Comparison of ENCODE assay signal across 8 cellular contexts in the genomic region with DNA sequence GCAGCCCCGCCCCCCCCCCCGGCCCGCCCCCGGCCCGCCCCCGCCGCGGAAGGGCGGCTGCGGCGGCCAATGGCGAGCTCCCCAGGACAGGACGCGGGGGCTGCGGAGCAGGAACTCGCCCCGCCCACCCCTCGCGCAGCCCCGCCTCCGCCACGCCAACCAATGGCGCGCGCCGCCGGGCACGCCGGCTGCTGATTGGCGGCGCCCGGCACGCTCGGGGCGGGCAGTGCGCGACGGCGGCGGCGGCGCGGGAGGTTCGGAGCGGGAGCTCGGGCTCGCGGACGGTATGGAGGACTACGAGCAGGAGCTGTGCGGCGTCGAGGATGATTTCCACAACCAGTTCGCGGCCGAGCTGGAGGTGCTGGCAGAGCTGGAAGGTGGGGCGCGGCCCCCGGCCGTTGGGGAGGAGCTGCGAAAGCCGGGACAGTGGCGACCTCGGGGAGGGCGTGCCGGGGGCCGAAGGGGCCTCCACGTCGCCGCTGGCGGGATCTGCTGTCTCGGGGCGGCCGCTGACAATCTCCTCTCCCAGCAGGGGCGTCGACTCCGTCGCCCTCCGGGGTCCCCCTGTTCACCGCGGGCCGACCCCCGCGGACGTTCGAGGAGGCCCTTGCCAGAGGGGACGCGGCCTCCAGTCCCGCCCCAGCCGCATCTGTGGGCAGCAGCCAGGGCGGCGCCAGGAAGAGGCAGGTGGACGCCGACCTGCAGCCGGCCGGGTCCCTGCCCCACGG. TPM values are rescaled to one million over a fixed set of nuclear protein-coding genes. Genes with fewer than 3 reads are reported as not detected.
DNase-seq lines count a peak whose midpoint lies in the region; ATAC-seq lines count a peak whose summit lies in the region.

CHTF18 (plus strand) TSS at position 222 of the 728 bp plus-strand sequence; CDS start at position 287, 65 bp downstream.

- WGBS in GM23248 (ENCODE audit: low coverage in 1 of 2, low lambda C conversion rate in 2 of 2, missing lambda C conversion rate in 2 of 2), 2 experiments = 0 to 1% methylated on average over 61 to 73 of the region's 97 CpGs

- no peaks in the 10 kb centered on the region for H3K9me3 Mint-ChIP-seq in naive B cell

- H3K9me3 ChIP-seq in GM23248 (ENCODE audit: low read depth) = no peaks in the 10 kb centered on the region

- no peaks in the 10 kb centered on the region for H3K36me3 ChIP-seq in GM23248 (ENCODE audit: low read depth)

- no peaks in the 10 kb centered on the region for H3K4me1 ChIP-seq in GM23248 (ENCODE audit: insufficient read depth)

- peak; percentile 94 for ATAC-seq in naive B cell (ENCODE audit: low read depth in 2 of 2)

- no peaks in the 10 kb centered on the region for H3F3A ChIP-seq in GM23248 (ENCODE audit: insufficient read depth)

- H3K4me3 Mint-ChIP-seq in naive B cell = peak within 1 kb of the TSS; percentile 79 to 92 (median 86)

- peak; percentile 66 for DNase-seq in DMS79 (lab: John Stamatoyannopoulos, UW)
- DNase-seq in GM23248 = peak; percentile 98
- DNase-seq in Kasumi-1 (lab: John Stamatoyannopoulos, UW) = peak; percentile 53 to 58
- peak; percentile 90 for DNase-seq in RKO (ENCODE audit: low spot score)
- peak; percentile 86 to 92 for DNase-seq in activated T-helper 1 cell treated with anti-CD3 and anti-CD28 coated beads, Interleukin-2, amount 50 U/mL, for 16 hours (ENCODE audit: low read depth in 1 of 2, low spot score in 1 of 2)
- DNase-seq in fibroblast of gingiva (ENCODE audit: low read depth) = peak; percentile 90
- peak; percentile 93 for DNase-seq in naive B cell
- DNase-seq in stimulated activated CD8-positive, alpha-beta memory T cell treated with anti-CD3 and anti-CD28 coated beads, Interleukin-7, amount 100 ng/mL, for 48 hours (ENCODE audit: extremely low read depth in 1 of 2, low read depth in 1 of 2) = peak; percentile 81 to 93

- H2AFZ ChIP-seq in GM23248 = peak within 1 kb of the TSS; percentile 82

- no peaks in the 10 kb centered on the region for H3K27me3 ChIP-seq in GM23248 (replicated peaks; ENCODE audit: insufficient read depth)

- in situ Hi-C loops in GM23248 (cut with MboI) = no loop called here

- H3K27ac Mint-ChIP-seq in naive B cell = peak within 1 kb of the TSS in 3 of 6 donors; percentile 44 to 63 (median 56)

- H3K4me1 Mint-ChIP-seq in naive B cell = peaks cover 5 to 11% (median 7%) of the 10 kb centered on the region in 3 donors

- peak within 1 kb of the TSS; percentile 98 for H3K4me2 ChIP-seq in GM23248 (ENCODE audit: unreplicated experiment)

- no peaks in the 10 kb centered on the region for H3K27me3 Mint-ChIP-seq in naive B cell

- no peaks in the 10 kb centered on the region for H4K20me1 ChIP-seq in GM23248 (ENCODE audit: insufficient read depth)

- H3K4me3 ChIP-seq in GM23248 = peak within 1 kb of the TSS; percentile 98

- H3K9me2 ChIP-seq in GM23248 (ENCODE audit: insufficient read depth) = no peaks in the 10 kb centered on the region

- no peak within 1 kb of the TSS for H3K27ac ChIP-seq in GM23248

- peak within 1 kb of the TSS; percentile 85 for H3K9ac ChIP-seq in GM23248

- H3K36me3 Mint-ChIP-seq in naive B cell = peaks cover 0 to 8% of the 10 kb centered on the region in 2 donors

- H3K79me2 ChIP-seq in GM23248 (ENCODE audit: insufficient read depth) = peaks cover 19% of the 10 kb centered on the region

RNA-seq across cellular contexts. Expression of gene CHTF18, which starts in this region (rescaled TPM):
- 9.1 and 13.1 TPM in 2 replicates for total RNA-seq in GM23248 (2014; rRNA removed; shearing (Covaris generic))
- polyA plus RNA-seq in GM23248 (2016; fragmentation: Nextera tagmentation; extraction: Ambion mirVana) (8.0 and 8.8 TPM in 2 replicates), naive B cell (ENCODE audit: low read depth in 6 of 6) (1 to 10 TPM; 3.4 to 8.4 (median 4.6) TPM)
